1 cellular context compared by ENCODE assay signal in genomic region chr5:136133416-136134383, GRCh38.
TF ChIP-seq lines count a peak whose summit lies in the region.

No MANE protein-coding gene starts in this region.

TF ChIP-seq in GM12878, 131 proteins besides CTCF, POLR2A, EP300 and RAD21 (continued from another document):
- TF ChIP-seq ZBTB40 (IDR thresholded peaks at IDR 0.05; ENCODE audit: borderline replicate concordance) (no peak; the same call in 1 of the 2 replicates), PAX5 (IDR thresholded peaks at IDR 0.05; ENCODE audit: borderline replicate concordance, low read depth, low read length) (no peak), ZSCAN29 (IDR thresholded peaks at IDR 0.05) (no peak), CREB1 (IDR thresholded peaks at IDR 0.05; ENCODE audit: low read depth) (no peak)
